Comparison of ENCODE assay signal across 1 cellular context in the genomic region with DNA sequence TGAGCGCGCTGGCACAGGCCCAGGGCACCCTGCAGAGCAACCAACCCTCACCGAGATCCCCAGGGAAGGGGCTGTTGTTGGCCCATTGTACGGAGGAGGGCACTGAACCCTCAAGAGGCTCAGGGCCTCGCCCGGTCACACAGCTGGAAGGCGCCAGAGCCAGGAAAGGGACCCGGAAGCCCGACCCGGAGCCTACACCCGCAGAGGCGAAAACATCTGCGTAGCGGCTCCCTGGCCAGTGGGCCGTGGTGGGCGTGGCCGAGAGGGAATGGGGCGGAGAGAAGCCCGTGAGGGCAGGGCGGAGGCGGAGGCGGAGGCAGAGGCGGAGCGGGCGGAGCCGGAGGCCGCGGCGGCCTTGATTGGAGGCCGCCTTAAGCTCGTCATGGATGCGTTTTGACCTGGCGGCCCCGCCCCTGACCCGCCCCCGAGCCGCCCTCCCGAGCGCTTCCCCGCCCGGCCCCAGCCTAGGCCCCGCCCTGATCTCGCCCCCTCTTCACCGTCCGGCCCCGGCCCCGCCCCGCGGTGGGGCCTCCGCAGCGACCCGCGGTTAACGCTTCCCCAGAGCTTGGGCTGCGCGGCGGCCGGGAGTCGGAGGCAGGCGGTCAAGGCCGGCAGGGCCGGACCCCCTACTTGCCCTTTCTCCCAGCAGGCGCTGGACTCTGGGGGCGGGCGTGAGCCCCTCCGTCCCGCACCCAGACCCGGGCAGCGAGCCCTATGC.
TF ChIP-seq lines count a peak whose summit lies in the region.

No MANE protein-coding gene starts in this region.

TF ChIP-seq in HEK293, 187 proteins besides CTCF, POLR2A, EP300 and RAD21 (continued from another document and continues in another):
- TF ChIP-seq, protein P1, sequence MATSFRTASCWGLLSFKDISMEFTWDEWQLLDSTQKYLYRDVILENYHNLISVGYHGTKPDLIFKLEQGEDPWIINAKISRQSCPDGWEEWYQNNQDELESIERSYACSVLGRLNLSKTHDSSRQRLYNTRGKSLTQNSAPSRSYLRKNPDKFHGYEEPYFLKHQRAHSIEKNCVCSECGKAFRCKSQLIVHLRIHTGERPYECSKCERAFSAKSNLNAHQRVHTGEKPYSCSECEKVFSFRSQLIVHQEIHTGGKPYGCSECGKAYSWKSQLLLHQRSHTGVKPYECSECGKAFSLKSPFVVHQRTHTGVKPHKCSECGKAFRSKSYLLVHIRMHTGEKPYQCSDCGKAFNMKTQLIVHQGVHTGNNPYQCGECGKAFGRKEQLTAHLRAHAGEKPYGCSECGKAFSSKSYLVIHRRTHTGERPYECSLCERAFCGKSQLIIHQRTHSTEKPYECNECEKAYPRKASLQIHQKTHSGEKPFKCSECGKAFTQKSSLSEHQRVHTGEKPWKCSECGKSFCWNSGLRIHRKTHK (tag by site-specific recombination; IDR thresholded peaks at IDR 0.05): no peak
- TF ChIP-seq ZNF10 (tag by site-specific recombination; IDR thresholded peaks at IDR 0.05) (no peak), ZNF274 (IDR thresholded peaks at IDR 0.05; ENCODE audit: low read length) (no peak), ZNF274 (tag by site-specific recombination; IDR thresholded peaks at IDR 0.05; ENCODE audit: borderline replicate concordance) (no peak), ZNF664 (tag by site-specific recombination; IDR thresholded peaks at IDR 0.05) (no peak), ZNF530 (tag by site-specific recombination; IDR thresholded peaks at IDR 0.05; ENCODE audit: low read depth) (no peak), ZSCAN30 (tag by site-specific recombination; IDR thresholded peaks at IDR 0.05) (peak; percentile 68; the same call in 1 of the 2 replicates), GLI4 (tag by site-specific recombination; IDR thresholded peaks at IDR 0.05) (no peak), SALL2 (tag by site-specific recombination; IDR thresholded peaks at IDR 0.05; ENCODE audit: borderline replicate concordance) (no peak), ZNF239 (tag by site-specific recombination; IDR thresholded peaks at IDR 0.05) (no peak), ZBTB8A (tag by site-specific recombination; IDR thresholded peaks at IDR 0.05) (peak; percentile 89), ZNF223 (tag by site-specific recombination; IDR thresholded peaks at IDR 0.05) (no peak), SP7 (tag by site-specific recombination; IDR thresholded peaks at IDR 0.05) (no peak; the same call in 1 of the 2 replicates), FEZF1 (tag by site-specific recombination; IDR thresholded peaks at IDR 0.05) (no peak), BCL6B (tag by site-specific recombination; IDR thresholded peaks at IDR 0.05) (no peak), ZNF704 (tag by site-specific recombination; IDR thresholded peaks at IDR 0.05) (no peak), ZIC2 (tag by site-specific recombination; IDR thresholded peaks at IDR 0.05) (peak; percentile 91), ZNF341 (tag by site-specific recombination; IDR thresholded peaks at IDR 0.05; ENCODE audit: low read depth) (no peak), ZNF214 (tag by site-specific recombination; IDR thresholded peaks at IDR 0.05; ENCODE audit: borderline replicate concordance) (no peak), ZNF548 (tag by site-specific recombination; IDR thresholded peaks at IDR 0.05) (no peak), PBX3 (CRISPR knock-in tag; IDR thresholded peaks at IDR 0.05) (no peak), ZNF37A (tag by site-specific recombination; IDR thresholded peaks at IDR 0.05) (no peak), ZNF16 (tag by site-specific recombination; IDR thresholded peaks at IDR 0.05; ENCODE audit: low read depth) (no peak), ZNF138 (tag by site-specific recombination; IDR thresholded peaks at IDR 0.05; ENCODE audit: borderline replicate concordance) (no peak), ZNF157 (tag by site-specific recombination; IDR thresholded peaks at IDR 0.05) (no peak), TRIM28 (IDR thresholded peaks at IDR 0.05; ENCODE audit: borderline replicate concordance, low read length) (no peak), ZNF2 (tag by site-specific recombination; IDR thresholded peaks at IDR 0.05) (no peak), ZFP37 (tag by site-specific recombination; IDR thresholded peaks at IDR 0.05) (no peak), MYNN (tag by site-specific recombination; IDR thresholded peaks at IDR 0.05; ENCODE audit: borderline replicate concordance) (no peak), RBAK (tag by site-specific recombination; IDR thresholded peaks at IDR 0.05) (no peak), ZNF645 (tag by site-specific recombination; IDR thresholded peaks at IDR 0.05) (no peak), ZFP69B (tag by site-specific recombination; IDR thresholded peaks at IDR 0.05) (peak; percentile 89), PRDM4 (tag by site-specific recombination; IDR thresholded peaks at IDR 0.05) (no peak), IKZF3 (tag by site-specific recombination; IDR thresholded peaks at IDR 0.05) (no peak), ZNF335 (tag by site-specific recombination; conservative IDR thresholded peaks at IDR 0.05) (peak; percentile 94), ZNF121 (tag by site-specific recombination; IDR thresholded peaks at IDR 0.05) (no peak; the same call in none of the 2 replicates), ZNF654 (tag by site-specific recombination; IDR thresholded peaks at IDR 0.05; ENCODE audit: low read depth) (no peak), ZNF366 (tag by site-specific recombination; conservative IDR thresholded peaks at IDR 0.05) (no peak), MEIS1 (CRISPR knock-in tag; IDR thresholded peaks at IDR 0.05; ENCODE audit: borderline replicate concordance) (no peak), KLF9 (tag by site-specific recombination; IDR thresholded peaks at IDR 0.05; ENCODE audit: low read depth) (peak; percentile 90), BCL11B (tag by site-specific recombination; IDR thresholded peaks at IDR 0.05; ENCODE audit: low read depth) (no peak), ZNF560 (tag by site-specific recombination; IDR thresholded peaks at IDR 0.05; ENCODE audit: borderline replicate concordance) (no peak), ZNF596 (tag by site-specific recombination; IDR thresholded peaks at IDR 0.05) (no peak), ZNF266 (tag by site-specific recombination; IDR thresholded peaks at IDR 0.05; ENCODE audit: low read depth) (no peak), HOXD13 (CRISPR knock-in tag; IDR thresholded peaks at IDR 0.05; ENCODE audit: borderline replicate concordance) (no peak), GLI2 (tag by site-specific recombination; IDR thresholded peaks at IDR 0.05; ENCODE audit: borderline replicate concordance, low read depth) (no peak), ZNF501 (tag by site-specific recombination; IDR thresholded peaks at IDR 0.05) (no peak; the same call in 1 of the 2 replicates), HOXA7 (CRISPR knock-in tag; IDR thresholded peaks at IDR 0.05; ENCODE audit: borderline replicate concordance) (no peak), ZNF629 (tag by site-specific recombination; IDR thresholded peaks at IDR 0.05) (0 out of 2 replicates have a peak, but pooled peaks have one; percentile 19), HOXC10 (CRISPR knock-in tag; IDR thresholded peaks at IDR 0.05) (no peak), ZNF394 (tag by site-specific recombination; IDR thresholded peaks at IDR 0.05; ENCODE audit: borderline replicate concordance) (no peak), ZNF23 (tag by site-specific recombination; IDR thresholded peaks at IDR 0.05; ENCODE audit: borderline replicate concordance) (no peak), REPIN1 (tag by site-specific recombination; IDR thresholded peaks at IDR 0.05; ENCODE audit: low read depth) (no peak), EGR2 (tag by site-specific recombination; IDR thresholded peaks at IDR 0.05; ENCODE audit: low read depth) (peak; percentile 92)
- TF ChIP-seq, protein P2, sequence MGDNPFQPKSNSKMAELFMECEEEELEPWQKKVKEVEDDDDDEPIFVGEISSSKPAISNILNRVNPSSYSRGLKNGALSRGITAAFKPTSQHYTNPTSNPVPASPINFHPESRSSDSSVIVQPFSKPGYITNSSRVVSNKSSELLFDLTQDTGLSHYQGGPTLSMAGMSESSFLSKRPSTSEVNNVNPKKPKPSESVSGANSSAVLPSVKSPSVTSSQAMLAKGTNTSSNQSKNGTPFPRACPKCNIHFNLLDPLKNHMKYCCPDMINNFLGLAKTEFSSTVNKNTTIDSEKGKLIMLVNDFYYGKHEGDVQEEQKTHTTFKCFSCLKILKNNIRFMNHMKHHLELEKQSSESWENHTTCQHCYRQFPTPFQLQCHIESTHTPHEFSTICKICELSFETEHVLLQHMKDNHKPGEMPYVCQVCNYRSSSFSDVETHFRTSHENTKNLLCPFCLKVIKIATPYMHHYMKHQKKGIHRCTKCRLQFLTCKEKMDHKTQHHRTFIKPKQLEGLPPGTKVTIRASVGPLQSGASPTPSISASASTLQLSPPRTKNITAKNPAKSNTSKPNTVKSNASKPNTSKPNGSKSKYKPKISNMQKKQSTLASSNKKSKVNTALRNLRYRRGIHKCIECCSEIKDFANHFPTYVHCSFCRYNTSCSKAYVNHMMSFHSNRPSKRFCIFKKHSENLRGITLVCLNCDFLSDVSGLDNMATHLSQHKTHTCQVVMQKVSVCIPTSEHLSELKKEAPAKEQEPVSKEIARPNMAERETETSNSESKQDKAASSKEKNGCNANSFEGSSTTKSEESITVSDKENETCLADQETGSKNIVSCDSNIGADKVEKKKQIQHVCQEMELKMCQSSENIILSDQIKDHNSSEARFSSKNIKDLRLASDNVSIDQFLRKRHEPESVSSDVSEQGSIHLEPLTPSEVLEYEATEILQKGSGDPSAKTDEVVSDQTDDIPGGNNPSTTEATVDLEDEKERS (tag by site-specific recombination; IDR thresholded peaks at IDR 0.05): no peak
- TF ChIP-seq, protein P3, sequence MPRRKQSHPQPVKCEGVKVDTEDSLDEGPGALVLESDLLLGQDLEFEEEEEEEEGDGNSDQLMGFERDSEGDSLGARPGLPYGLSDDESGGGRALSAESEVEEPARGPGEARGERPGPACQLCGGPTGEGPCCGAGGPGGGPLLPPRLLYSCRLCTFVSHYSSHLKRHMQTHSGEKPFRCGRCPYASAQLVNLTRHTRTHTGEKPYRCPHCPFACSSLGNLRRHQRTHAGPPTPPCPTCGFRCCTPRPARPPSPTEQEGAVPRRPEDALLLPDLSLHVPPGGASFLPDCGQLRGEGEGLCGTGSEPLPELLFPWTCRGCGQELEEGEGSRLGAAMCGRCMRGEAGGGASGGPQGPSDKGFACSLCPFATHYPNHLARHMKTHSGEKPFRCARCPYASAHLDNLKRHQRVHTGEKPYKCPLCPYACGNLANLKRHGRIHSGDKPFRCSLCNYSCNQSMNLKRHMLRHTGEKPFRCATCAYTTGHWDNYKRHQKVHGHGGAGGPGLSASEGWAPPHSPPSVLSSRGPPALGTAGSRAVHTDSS (tag by site-specific recombination; IDR thresholded peaks at IDR 0.05): no peak
